In the genomic region with DNA sequence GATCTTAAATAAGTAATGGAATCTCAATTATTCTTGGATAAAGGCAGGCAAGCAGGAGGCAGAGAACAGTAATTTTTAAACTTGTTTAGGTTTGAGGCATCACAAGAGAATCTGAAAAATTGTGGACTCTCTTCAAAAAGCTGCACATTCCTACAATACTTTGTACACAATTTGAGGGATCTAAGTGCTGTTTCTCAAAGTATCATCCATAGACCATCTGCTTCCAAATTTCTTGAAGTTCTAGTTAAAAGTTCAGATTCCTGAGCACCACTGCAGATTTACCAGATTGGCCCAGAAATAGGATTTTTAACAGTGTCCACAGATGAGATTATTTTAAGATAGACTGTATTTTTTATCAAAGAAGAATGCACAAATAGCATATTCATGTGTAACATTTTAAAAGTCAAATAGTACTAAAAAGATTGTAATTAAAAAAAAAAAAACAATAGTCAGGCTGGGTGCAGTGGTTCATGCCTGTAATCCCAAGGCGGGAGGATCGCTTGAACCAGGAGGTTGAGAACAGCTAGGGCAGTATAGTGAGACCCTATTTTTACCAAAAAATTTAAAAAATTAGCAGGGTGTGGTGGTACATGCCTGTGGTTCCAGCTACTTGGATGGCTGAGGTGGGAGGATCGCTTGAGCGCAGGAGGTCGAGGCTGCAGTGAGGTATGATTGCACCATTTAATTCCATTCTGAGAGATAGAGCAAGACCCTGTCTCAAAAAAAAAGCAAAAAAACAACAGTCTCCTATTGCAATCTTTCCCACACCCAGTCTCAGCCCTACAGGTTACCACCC, we compare ENCODE assay signal across 15 cellular contexts. TPM values are rescaled to one million over a fixed set of nuclear protein-coding genes. Genes with fewer than 3 reads are reported as not detected.
"Had no signal": no experiment of that assay in that cellular context is flagged by ENCODE, and none has a peak within 500 bp of the region (broad histone marks: within the 10 kb centered on the region; RNA-seq: fewer than 3 reads in every experiment).

No MANE protein-coding gene starts in this region.

- H3K4me3 Mint-ChIP-seq: activated B cell treated with CpG ODN at 0.5 μM for 24 hours; activated CD4-positive, alpha-beta T cell treated with anti-CD3 and anti-CD28 coated beads, Interleukin-2, amount 10 ng/mL, durations not matched to agents 24 days and 14 days; activated naive CD8-positive, alpha-beta T cell treated with anti-CD3 and anti-CD28 coated beads, Interleukin-2, amount 50 U/mL, for 24 hours; dendritic cell treated with granulocyte-macrophage colony-stimulating factor and Interleukin-4, amounts not matched to agents 40 ng/mL and 50 ng/mL, for 4 days; effector memory CD8-positive, alpha-beta T cell; stimulated activated effector memory CD8-positive, alpha-beta T cell treated with anti-CD3 and anti-CD28 coated beads, Interleukin-12 subunit alpha, Interleukin-12 subunit beta, amount 100 ng/mL, for 72 hours; T-helper 1 cell treated with Interleukin-12 subunit alpha and Interleukin-12 subunit beta and Interleukin-4 antibody, amounts not matched to agents 30 μg/mL and 1 μg/mL, for 36 hours had no signal

- H3K4me3 ChIP-seq: body of pancreas, pancreas, skin epidermis, tibial artery had no signal

- H3K9me3 Mint-ChIP-seq: activated CD4-positive, alpha-beta T cell treated with anti-CD3 and anti-CD28 coated beads, Interleukin-2, amount 10 ng/mL, durations not matched to agents 24 days and 14 days; dendritic cell treated with granulocyte-macrophage colony-stimulating factor and Interleukin-4, amounts not matched to agents 40 ng/mL and 50 ng/mL, for 4 days; effector memory CD8-positive, alpha-beta T cell; stimulated activated effector memory CD8-positive, alpha-beta T cell treated with anti-CD3 and anti-CD28 coated beads, Interleukin-12 subunit alpha, Interleukin-12 subunit beta, amount 100 ng/mL, for 72 hours; T-helper 1 cell treated with Interleukin-12 subunit alpha and Interleukin-12 subunit beta and Interleukin-4 antibody, amounts not matched to agents 30 μg/mL and 1 μg/mL, for 36 hours had no signal

- H3K27me3 ChIP-seq: body of pancreas, pancreas, tibial artery had no signal

- H3K4me1 Mint-ChIP-seq: activated B cell treated with CpG ODN at 0.5 μM for 24 hours; activated CD4-positive, alpha-beta T cell treated with anti-CD3 and anti-CD28 coated beads, Interleukin-2, amount 10 ng/mL, durations not matched to agents 24 days and 14 days; activated naive CD8-positive, alpha-beta T cell treated with anti-CD3 and anti-CD28 coated beads, Interleukin-2, amount 50 U/mL, for 24 hours; stimulated activated effector memory CD8-positive, alpha-beta T cell treated with anti-CD3 and anti-CD28 coated beads, Interleukin-12 subunit alpha, Interleukin-12 subunit beta, amount 100 ng/mL, for 72 hours had no signal

- H3K9me3 ChIP-seq: body of pancreas, pancreas, tibial artery had no signal

- FAIRE-seq: pancreas had no signal

- H3K27ac ChIP-seq: body of pancreas, epithelial cell of prostate, pancreas, skin epidermis, tibial artery had no signal

- ATAC-seq: activated naive CD8-positive, alpha-beta T cell treated with anti-CD3 and anti-CD28 coated beads, Interleukin-2, amount 50 U/mL, for 24 hours; body of pancreas; effector memory CD8-positive, alpha-beta T cell; pancreas; stimulated activated effector memory CD8-positive, alpha-beta T cell treated with anti-CD3 and anti-CD28 coated beads, Interleukin-12 subunit alpha, Interleukin-12 subunit beta, amount 100 ng/mL, for 72 hours had no signal

- H3K27me3 Mint-ChIP-seq: dendritic cell treated with granulocyte-macrophage colony-stimulating factor and Interleukin-4, amounts not matched to agents 40 ng/mL and 50 ng/mL, for 4 days had no signal

- H3K36me3 Mint-ChIP-seq: stimulated activated effector memory CD8-positive, alpha-beta T cell treated with anti-CD3 and anti-CD28 coated beads, Interleukin-12 subunit alpha, Interleukin-12 subunit beta, amount 100 ng/mL, for 72 hours had no signal

- H3K36me3 ChIP-seq: pancreas, tibial artery had no signal

- H3K27ac Mint-ChIP-seq: activated B cell treated with CpG ODN at 0.5 μM for 24 hours; activated CD4-positive, alpha-beta T cell treated with anti-CD3 and anti-CD28 coated beads, Interleukin-2, amount 10 ng/mL, durations not matched to agents 24 days and 14 days; activated naive CD8-positive, alpha-beta T cell treated with anti-CD3 and anti-CD28 coated beads, Interleukin-2, amount 50 U/mL, for 24 hours; dendritic cell treated with granulocyte-macrophage colony-stimulating factor and Interleukin-4, amounts not matched to agents 40 ng/mL and 50 ng/mL, for 4 days; effector memory CD8-positive, alpha-beta T cell; stimulated activated effector memory CD8-positive, alpha-beta T cell treated with anti-CD3 and anti-CD28 coated beads, Interleukin-12 subunit alpha, Interleukin-12 subunit beta, amount 100 ng/mL, for 72 hours; T-helper 1 cell treated with Interleukin-12 subunit alpha and Interleukin-12 subunit beta and Interleukin-4 antibody, amounts not matched to agents 30 μg/mL and 1 μg/mL, for 36 hours had no signal

- DNase-seq: activated B cell treated with CpG ODN at 0.5 μM for 24 hours; activated CD4-positive, alpha-beta T cell treated with anti-CD3 and anti-CD28 coated beads, Interleukin-2, amount 10 ng/mL, durations not matched to agents 24 days and 14 days; activated naive CD4-positive, alpha-beta T cell treated with Interleukin-2 at 50 U/mL for 16 hours; activated naive CD8-positive, alpha-beta T cell treated with anti-CD3 and anti-CD28 coated beads, Interleukin-2, amount 50 U/mL, for 24 hours; body of pancreas; central memory CD4-positive, alpha-beta T cell; effector memory CD8-positive, alpha-beta T cell; hypothalamus; pancreas; tibial artery had no signal

- H3K4me1 ChIP-seq: body of pancreas, pancreas had no signal

RNA-seq across cellular contexts. Expression of a gene that starts 14.2 kb away (rescaled TPM):
- total RNA-seq: activated B cell treated with CpG ODN at 0.5 μM for 24 hours had no signal
